Comparison of ENCODE assay signal across 1 cellular context in genomic region chr1:45752441-45753052, GRCh38.
TF ChIP-seq lines count a peak whose summit lies in the region.

No MANE protein-coding gene starts in this region.

TF ChIP-seq in HepG2, 621 proteins besides CTCF, POLR2A, EP300 and RAD21 (continued from another document and continues in another):
- TF ChIP-seq TRAFD1 (CRISPR knock-in tag; IDR thresholded peaks at IDR 0.05; ENCODE audit: borderline replicate concordance) (no peak), KAT2B (IDR thresholded peaks at IDR 0.05; ENCODE audit: borderline replicate concordance, low read depth, low read length) (no peak), ZKSCAN5 (CRISPR knock-in tag; IDR thresholded peaks at IDR 0.05) (no peak), ZNF260 (CRISPR knock-in tag; IDR thresholded peaks at IDR 0.05; ENCODE audit: borderline replicate concordance, low read depth) (no peak), ZBTB20 (CRISPR knock-in tag; IDR thresholded peaks at IDR 0.05; ENCODE audit: borderline replicate concordance, low read depth) (peak; percentile 67; the same call in 1 of the 2 replicates), ZBTB2 (CRISPR knock-in tag; IDR thresholded peaks at IDR 0.05; ENCODE audit: low read depth) (no peak), FUBP1 (CRISPR knock-in tag; IDR thresholded peaks at IDR 0.05; ENCODE audit: borderline replicate concordance) (no peak), XRCC5 (optimal IDR thresholded peaks at IDR 0.05; ENCODE audit: low read length) (no peak), ZNF34 (CRISPR knock-in tag; IDR thresholded peaks at IDR 0.05; ENCODE audit: borderline replicate concordance) (no peak), FOXP4 (CRISPR knock-in tag; IDR thresholded peaks at IDR 0.05) (peak; percentile 89), ZNF749 (CRISPR knock-in tag; IDR thresholded peaks at IDR 0.05; ENCODE audit: borderline replicate concordance) (no peak), TCF7 (IDR thresholded peaks at IDR 0.05; ENCODE audit: low read depth) (no peak), ZNF329 (CRISPR knock-in tag; IDR thresholded peaks at IDR 0.05; ENCODE audit: low read depth) (0 out of 2 replicates have a peak, but pooled peaks have one; percentile 44), ISL2 (CRISPR knock-in tag; IDR thresholded peaks at IDR 0.05) (peak; percentile 70; the same call in 1 of the 2 replicates), FOSL2 (CRISPR knock-in tag; IDR thresholded peaks at IDR 0.05) (peak; percentile 32), MLLT10 (CRISPR knock-in tag; IDR thresholded peaks at IDR 0.05) (no peak), EHMT2 (IDR thresholded peaks at IDR 0.05; ENCODE audit: borderline replicate concordance, low read depth, low read length) (peak; percentile 77; the same call in 1 of the 2 replicates), CHCHD3 (CRISPR knock-in tag; IDR thresholded peaks at IDR 0.05) (no peak), ZMYM4 (CRISPR knock-in tag; IDR thresholded peaks at IDR 0.05) (peak; percentile 82), ZNF496 (CRISPR knock-in tag; IDR thresholded peaks at IDR 0.05; ENCODE audit: insufficient replicate concordance) (no peak), DRAP1 (CRISPR knock-in tag; IDR thresholded peaks at IDR 0.05) (no peak), ZNF713 (CRISPR knock-in tag; IDR thresholded peaks at IDR 0.05) (no peak), REST (IDR thresholded peaks at IDR 0.05; ENCODE audit: borderline replicate concordance in 1 of 2, low read depth in 1 of 2, low read length in 2 of 2) (no peak), YY1 (IDR thresholded peaks at IDR 0.05; ENCODE audit: insufficient read depth, insufficient replicate concordance, low read depth, low read length) (no peak), CENPBD1 (CRISPR knock-in tag; IDR thresholded peaks at IDR 0.05; ENCODE audit: borderline replicate concordance, low read depth) (no peak), ZNF318 (CRISPR knock-in tag; IDR thresholded peaks at IDR 0.05) (no peak), ZNF839 (CRISPR knock-in tag; IDR thresholded peaks at IDR 0.05; ENCODE audit: borderline replicate concordance) (no peak), ZNF879 (CRISPR knock-in tag; IDR thresholded peaks at IDR 0.05) (no peak), TFDP1 (CRISPR knock-in tag; IDR thresholded peaks at IDR 0.05; ENCODE audit: borderline replicate concordance) (no peak), TBP (CRISPR knock-in tag; IDR thresholded peaks at IDR 0.05) (no peak), MAF1 (CRISPR knock-in tag; IDR thresholded peaks at IDR 0.05; ENCODE audit: borderline replicate concordance) (no peak), ZNF569 (CRISPR knock-in tag; IDR thresholded peaks at IDR 0.05; ENCODE audit: borderline replicate concordance) (no peak), GPN1 (CRISPR knock-in tag; IDR thresholded peaks at IDR 0.05; ENCODE audit: borderline replicate concordance) (no peak)
